8 cellular contexts compared by ENCODE assay signal in the genomic region with DNA sequence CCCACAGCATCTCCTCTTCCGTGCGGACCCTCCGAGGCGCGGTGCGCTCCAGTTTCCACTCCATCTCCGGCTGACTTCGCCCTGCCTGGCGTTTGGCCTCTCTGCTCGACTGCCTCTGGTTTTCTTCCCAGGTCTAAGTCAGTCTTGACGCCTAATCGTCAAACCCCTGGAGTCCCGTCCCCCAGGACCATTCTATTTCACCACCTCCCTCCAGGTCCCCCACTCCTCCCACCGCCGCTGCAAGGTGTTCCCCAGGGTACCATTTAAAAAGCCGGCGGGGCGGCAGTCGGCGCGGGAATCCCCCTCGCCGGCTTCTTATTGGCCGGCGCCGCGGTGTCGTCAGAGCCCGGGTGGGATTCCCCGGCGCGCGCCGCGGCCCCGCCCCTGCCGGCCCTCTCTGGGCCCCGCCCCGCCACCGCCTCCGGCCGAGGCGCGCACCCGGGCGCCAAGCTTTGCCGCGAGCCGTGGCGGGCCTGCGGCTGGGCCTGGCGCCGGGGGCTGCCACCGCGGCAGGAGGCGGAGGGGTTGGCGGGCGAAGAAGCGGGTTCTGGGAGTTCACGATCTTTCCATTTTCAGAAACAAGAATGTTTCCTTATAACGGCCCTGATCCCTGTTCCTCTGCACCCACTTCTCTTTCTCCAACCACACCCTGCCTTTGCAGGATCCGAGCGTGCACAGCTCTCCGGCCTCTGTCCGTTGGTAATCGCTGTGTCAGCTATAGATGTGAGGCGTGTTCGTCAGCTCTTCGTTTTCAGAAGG. TPM values are rescaled to one million over a fixed set of nuclear protein-coding genes. Genes with fewer than 3 reads are reported as not detected.
A peak's percentile ranks its signal among the peaks of the same experiment; 100 is the strongest.
DNase-seq lines count a peak whose midpoint lies in the region; TF ChIP-seq lines count a peak whose summit lies in the region.

A gene with protein sequence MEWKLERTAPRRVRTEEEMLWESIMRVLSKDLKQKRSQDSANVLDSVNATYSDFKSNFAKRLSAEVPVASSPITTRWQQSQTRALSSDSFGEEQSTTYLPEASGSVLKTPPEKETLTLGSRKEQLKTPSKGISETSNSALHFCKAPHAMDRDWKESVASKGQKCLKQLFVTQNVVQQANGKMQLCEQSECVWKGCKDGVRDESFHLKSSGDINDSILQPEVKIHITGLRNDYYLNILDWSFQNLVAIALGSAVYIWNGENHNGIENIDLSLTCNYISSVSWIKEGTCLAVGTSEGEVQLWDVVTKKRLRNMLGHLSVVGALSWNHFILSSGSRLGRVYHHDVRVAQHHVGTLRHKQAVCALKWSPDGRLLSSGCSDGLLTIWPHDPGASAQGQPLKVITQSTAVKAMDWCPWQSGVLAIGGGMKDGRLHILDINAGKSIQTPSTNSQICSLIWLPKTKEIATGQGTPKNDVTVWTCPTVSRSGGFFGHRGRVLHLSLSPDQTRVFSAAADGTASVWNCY (minus strand): TSS at position 241 of the 759 bp plus-strand sequence. CDS start 177 bp downstream, at position 64.

- H2BK5ac ChIP-seq in trophoblast cell (ENCODE audit: low read depth, low read length, poor library complexity), result no peak within 1 kb of the TSS

- peak within 1 kb of the TSS; percentile 88 for H3K4me2 ChIP-seq in trophoblast cell (ENCODE audit: low read length)

- no peak within 1 kb of the TSS for H3K4ac ChIP-seq in trophoblast cell (ENCODE audit: low read depth, low read length)

- H3K9me3 ChIP-seq in SJSA1 (replicated peaks), result no peaks in the 10 kb centered on the region
- H3K9me3 ChIP-seq in trophoblast cell (ENCODE audit: insufficient read depth, low read depth, low read length), result no peaks in the 10 kb centered on the region
- H3K9me3 ChIP-seq in tibial artery, result no peaks in the 10 kb centered on the region

- no peak within 1 kb of the TSS for H3K18ac ChIP-seq in trophoblast cell (ENCODE audit: low read length)

- H3K14ac ChIP-seq in trophoblast cell (ENCODE audit: low read length), result no peak within 1 kb of the TSS

- no peak within 1 kb of the TSS for H2BK12ac ChIP-seq in trophoblast cell (ENCODE audit: low read length)

- TF ChIP-seq CTCF in tibial artery (IDR thresholded peaks at IDR 0.05), result no peak

- no peaks in the 10 kb centered on the region for H3K79me1 ChIP-seq in trophoblast cell (ENCODE audit: low read length)

- H3K4me3 ChIP-seq in SJSA1 (peak within 1 kb of the TSS; percentile 38), trophoblast cell (ENCODE audit: low read depth, low read length) (peak within 1 kb of the TSS; percentile 71), tibial artery (peak within 1 kb of the TSS; percentile 48 to 57)

- H3K27ac ChIP-seq in SJSA1 (no peak within 1 kb of the TSS), trophoblast cell (ENCODE audit: low read depth, low read length) (no peak within 1 kb of the TSS), tibial artery (no peak within 1 kb of the TSS)

- H2AK5ac ChIP-seq in trophoblast cell (ENCODE audit: low read length), result no peak within 1 kb of the TSS

- H2BK120ac ChIP-seq in trophoblast cell (ENCODE audit: insufficient read depth, low read length, poor library complexity), result no peak within 1 kb of the TSS

- no peak within 1 kb of the TSS for H4K8ac ChIP-seq in trophoblast cell (ENCODE audit: low read depth, low read length)

- no CpG with 5 or more reads among the region's 69 CpGs for WGBS in trophoblast cell (ENCODE audit: extremely low coverage, insufficient coverage, insufficient read length)

- intact Hi-C loops in head of caudate nucleus (cut with DNase I) (loop anchor here (5.0 to 10.0 kb wide), 2 partner anchors 59 to 522 kb away; a partner anchor contains a TSS), tibial artery (cut with DNase I; ENCODE audit: low total_unique reads) (loop anchor here (5.0 kb wide), 1 partner anchor 59 kb away; a partner anchor contains a TSS)

- no peak within 1 kb of the TSS for H3K23ac ChIP-seq in trophoblast cell (ENCODE audit: low read length)

- DNase-seq in ELR (ENCODE audit: low read depth) (peak; percentile 87), H4 (ENCODE audit: low spot score) (peak; percentile 26), LHCN-M2 (ENCODE audit: low read depth) (peak; percentile 61), SJSA1 (ENCODE audit: low read depth in 1 of 2, low spot score in 2 of 2) (peak; percentile 75), head of caudate nucleus (peak; percentile 7 to 85 (median 63)), trophoblast cell (peak; percentile 79 to 89), tibial artery (peak; percentile 49 to 72)
- peak; percentile 78 for DNase-seq in activated naive CD4-positive, alpha-beta T cell treated with Interleukin-2 at 50 U/mL for 16 hours

- H3K9ac ChIP-seq in trophoblast cell (ENCODE audit: low read length), result no peak within 1 kb of the TSS

- H3K79me2 ChIP-seq in trophoblast cell (ENCODE audit: control insufficient read depth, insufficient read depth, low read length, poor library complexity), result no peaks in the 10 kb centered on the region

- no peak within 1 kb of the TSS for H4K12ac ChIP-seq in trophoblast cell (ENCODE audit: low read depth, low read length)

- peaks cover 25% of the 10 kb centered on the region for H3K4me1 ChIP-seq in SJSA1 (replicated peaks)
- H3K4me1 ChIP-seq in trophoblast cell (ENCODE audit: control insufficient read depth in 1 of 2, insufficient read depth in 2 of 2, low read length in 2 of 2), result peaks cover 0 to 8% of the 10 kb centered on the region in 2 experiments
- peaks cover 0 to 32% (median 26%) of the 10 kb centered on the region in 4 donors for H3K4me1 ChIP-seq in tibial artery

- no peaks in the 10 kb centered on the region for H3K36me3 ChIP-seq in SJSA1
- no peaks in the 10 kb centered on the region for H3K36me3 ChIP-seq in trophoblast cell (ENCODE audit: control insufficient read depth in 1 of 2, insufficient read depth in 2 of 2, low read length in 2 of 2)
- H3K36me3 ChIP-seq in tibial artery, result no peaks in the 10 kb centered on the region

- H4K91ac ChIP-seq in trophoblast cell (ENCODE audit: low read depth, low read length), result no peak within 1 kb of the TSS

- H3K27me3 ChIP-seq in SJSA1 (replicated peaks) (no peaks in the 10 kb centered on the region), trophoblast cell (ENCODE audit: insufficient read depth, low read length) (peaks cover 19% of the 10 kb centered on the region), tibial artery (peaks cover 0 to 53% of the 10 kb centered on the region in 2 donors)

- peak within 1 kb of the TSS; percentile 37 for H2AFZ ChIP-seq in trophoblast cell (ENCODE audit: insufficient read depth, low read length, poor library complexity)

RNA-seq across cellular contexts. Expression of the gene that starts here (rescaled TPM):
- total RNA-seq in H4 (2014; rRNA removed; shearing (Covaris generic)), result not detected in 2 replicates
- total RNA-seq in LHCN-M2 (2014; rRNA removed), result not detected in 2 replicates
- polyA plus RNA-seq in LHCN-M2 (2012), result not detected
- not detected in 2 replicates for total RNA-seq in SJSA1 (2014; rRNA removed; shearing (Covaris generic))
- 0.01 and 0.03 TPM in 2 replicates for polyA plus RNA-seq in trophoblast cell (2013)

Comparison
In these comparisons a context has a peak if more than half of its experiments do, and no peak if none do; other contexts are left out.
1. Peak in DNase-seq in H4; RNA of the gene not detected or under 1 TPM.
2. Peak in DNase-seq in LHCN-M2; RNA of the gene not detected or under 1 TPM.
3. Peak in DNase-seq and H3K4me3 ChIP-seq in SJSA1; RNA of the gene not detected or under 1 TPM.
4. DNase-seq: peak in every context shown above with its lines; median percentile 87 in ELR; 84 in trophoblast cell; 78 in activated naive CD4-positive, alpha-beta T cell treated with Interleukin-2 at 50 U/mL for 16 hours; 75 in SJSA1; 63 in head of caudate nucleus; 61 in LHCN-M2; 60 in tibial artery; 26 in H4.